Comparison of ENCODE assay signal across 3 cellular contexts in the genomic region with DNA sequence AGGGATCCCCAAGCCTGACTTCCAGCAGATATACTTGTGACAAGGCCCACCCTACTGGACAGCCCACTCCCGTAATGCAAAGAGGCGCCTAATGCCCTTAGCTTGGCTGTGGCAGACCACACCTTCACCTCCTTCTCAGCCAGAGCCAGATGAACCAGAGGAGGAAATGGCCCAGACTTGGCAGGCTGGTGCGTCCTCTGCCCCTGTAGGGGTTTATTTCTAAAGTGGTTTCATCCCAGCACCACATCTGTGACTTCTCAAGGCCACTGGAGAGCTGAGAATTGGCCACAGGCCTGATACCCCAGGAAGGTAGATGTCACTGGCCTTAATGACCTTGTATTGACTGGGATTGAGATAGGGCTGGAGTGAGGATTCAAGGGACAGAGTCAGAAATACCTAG.
TF ChIP-seq lines count a peak whose summit lies in the region.

No MANE protein-coding gene starts in this region.

TF ChIP-seq in SK-N-SH treated with all-trans-retinoic acid at 6 μM for 48 hours, 23 proteins besides CTCF, POLR2A, EP300 and RAD21 (continues in another document):
- TF ChIP-seq PPARA (CRISPR knock-in tag; IDR thresholded peaks at IDR 0.05; ENCODE audit: borderline replicate concordance) (no peak), ZFP30 (CRISPR knock-in tag; IDR thresholded peaks at IDR 0.05) (no peak), TCF4 (CRISPR knock-in tag; IDR thresholded peaks at IDR 0.05; ENCODE audit: borderline replicate concordance) (no peak), ZC3H10 (CRISPR knock-in tag; IDR thresholded peaks at IDR 0.05) (no peak), ISL1 (CRISPR knock-in tag; IDR thresholded peaks at IDR 0.05) (no peak), ESRRG (CRISPR knock-in tag; IDR thresholded peaks at IDR 0.05) (no peak), RARB (CRISPR knock-in tag; IDR thresholded peaks at IDR 0.05) (no peak), TOX (CRISPR knock-in tag; IDR thresholded peaks at IDR 0.05; ENCODE audit: borderline replicate concordance) (no peak), SNAI2 (CRISPR knock-in tag; IDR thresholded peaks at IDR 0.05) (no peak), BACH2 (CRISPR knock-in tag; IDR thresholded peaks at IDR 0.05; ENCODE audit: borderline replicate concordance) (no peak), ARNTL (CRISPR knock-in tag; IDR thresholded peaks at IDR 0.05; ENCODE audit: borderline replicate concordance, low read depth) (no peak), CSDC2 (CRISPR knock-in tag; IDR thresholded peaks at IDR 0.05) (no peak), ZNF70 (CRISPR knock-in tag; IDR thresholded peaks at IDR 0.05) (no peak)
- TF ChIP-seq, protein P1, sequence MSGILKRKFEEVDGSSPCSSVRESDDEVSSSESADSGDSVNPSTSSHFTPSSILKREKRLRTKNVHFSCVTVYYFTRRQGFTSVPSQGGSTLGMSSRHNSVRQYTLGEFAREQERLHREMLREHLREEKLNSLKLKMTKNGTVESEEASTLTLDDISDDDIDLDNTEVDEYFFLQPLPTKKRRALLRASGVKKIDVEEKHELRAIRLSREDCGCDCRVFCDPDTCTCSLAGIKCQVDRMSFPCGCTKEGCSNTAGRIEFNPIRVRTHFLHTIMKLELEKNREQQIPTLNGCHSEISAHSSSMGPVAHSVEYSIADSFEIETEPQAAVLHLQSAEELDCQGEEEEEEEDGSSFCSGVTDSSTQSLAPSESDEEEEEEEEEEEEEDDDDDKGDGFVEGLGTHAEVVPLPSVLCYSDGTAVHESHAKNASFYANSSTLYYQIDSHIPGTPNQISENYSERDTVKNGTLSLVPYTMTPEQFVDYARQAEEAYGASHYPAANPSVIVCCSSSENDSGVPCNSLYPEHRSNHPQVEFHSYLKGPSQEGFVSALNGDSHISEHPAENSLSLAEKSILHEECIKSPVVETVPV (CRISPR knock-in tag; IDR thresholded peaks at IDR 0.05) = no peak
- TF ChIP-seq, protein P2, sequence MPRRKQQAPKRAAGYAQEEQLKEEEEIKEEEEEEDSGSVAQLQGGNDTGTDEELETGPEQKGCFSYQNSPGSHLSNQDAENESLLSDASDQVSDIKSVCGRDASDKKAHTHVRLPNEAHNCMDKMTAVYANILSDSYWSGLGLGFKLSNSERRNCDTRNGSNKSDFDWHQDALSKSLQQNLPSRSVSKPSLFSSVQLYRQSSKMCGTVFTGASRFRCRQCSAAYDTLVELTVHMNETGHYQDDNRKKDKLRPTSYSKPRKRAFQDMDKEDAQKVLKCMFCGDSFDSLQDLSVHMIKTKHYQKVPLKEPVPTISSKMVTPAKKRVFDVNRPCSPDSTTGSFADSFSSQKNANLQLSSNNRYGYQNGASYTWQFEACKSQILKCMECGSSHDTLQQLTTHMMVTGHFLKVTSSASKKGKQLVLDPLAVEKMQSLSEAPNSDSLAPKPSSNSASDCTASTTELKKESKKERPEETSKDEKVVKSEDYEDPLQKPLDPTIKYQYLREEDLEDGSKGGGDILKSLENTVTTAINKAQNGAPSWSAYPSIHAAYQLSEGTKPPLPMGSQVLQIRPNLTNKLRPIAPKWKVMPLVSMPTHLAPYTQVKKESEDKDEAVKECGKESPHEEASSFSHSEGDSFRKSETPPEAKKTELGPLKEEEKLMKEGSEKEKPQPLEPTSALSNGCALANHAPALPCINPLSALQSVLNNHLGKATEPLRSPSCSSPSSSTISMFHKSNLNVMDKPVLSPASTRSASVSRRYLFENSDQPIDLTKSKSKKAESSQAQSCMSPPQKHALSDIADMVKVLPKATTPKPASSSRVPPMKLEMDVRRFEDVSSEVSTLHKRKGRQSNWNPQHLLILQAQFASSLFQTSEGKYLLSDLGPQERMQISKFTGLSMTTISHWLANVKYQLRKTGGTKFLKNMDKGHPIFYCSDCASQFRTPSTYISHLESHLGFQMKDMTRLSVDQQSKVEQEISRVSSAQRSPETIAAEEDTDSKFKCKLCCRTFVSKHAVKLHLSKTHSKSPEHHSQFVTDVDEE (CRISPR knock-in tag; IDR thresholded peaks at IDR 0.05) = no peak

TF ChIP-seq in SK-N-SH, 30 proteins besides CTCF, POLR2A, EP300 and RAD21:
- TF ChIP-seq FOXM1 (IDR thresholded peaks at IDR 0.05; ENCODE audit: low read depth) (no peak), FOXJ3 (CRISPR knock-in tag; IDR thresholded peaks at IDR 0.05) (no peak), RXRA (IDR thresholded peaks at IDR 0.05; ENCODE audit: borderline replicate concordance, low read depth) (no peak), ELF1 (IDR thresholded peaks at IDR 0.05) (no peak), TEAD4 (IDR thresholded peaks at IDR 0.05; ENCODE audit: borderline replicate concordance, insufficient read depth) (no peak), SMC3 (IDR thresholded peaks at IDR 0.05; ENCODE audit: low read depth, low read length) (no peak), GABPA (IDR thresholded peaks at IDR 0.05; ENCODE audit: low read depth) (no peak), RCOR1 (IDR thresholded peaks at IDR 0.05; ENCODE audit: low read length) (no peak), TAF1 (IDR thresholded peaks at IDR 0.05; ENCODE audit: borderline replicate concordance, low read depth, low read length) (no peak)
- TF ChIP-seq, protein P3, sequence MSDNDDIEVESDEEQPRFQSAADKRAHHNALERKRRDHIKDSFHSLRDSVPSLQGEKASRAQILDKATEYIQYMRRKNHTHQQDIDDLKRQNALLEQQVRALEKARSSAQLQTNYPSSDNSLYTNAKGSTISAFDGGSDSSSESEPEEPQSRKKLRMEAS (IDR thresholded peaks at IDR 0.05; ENCODE audit: low read depth) = no peak
- TF ChIP-seq, protein P4, sequence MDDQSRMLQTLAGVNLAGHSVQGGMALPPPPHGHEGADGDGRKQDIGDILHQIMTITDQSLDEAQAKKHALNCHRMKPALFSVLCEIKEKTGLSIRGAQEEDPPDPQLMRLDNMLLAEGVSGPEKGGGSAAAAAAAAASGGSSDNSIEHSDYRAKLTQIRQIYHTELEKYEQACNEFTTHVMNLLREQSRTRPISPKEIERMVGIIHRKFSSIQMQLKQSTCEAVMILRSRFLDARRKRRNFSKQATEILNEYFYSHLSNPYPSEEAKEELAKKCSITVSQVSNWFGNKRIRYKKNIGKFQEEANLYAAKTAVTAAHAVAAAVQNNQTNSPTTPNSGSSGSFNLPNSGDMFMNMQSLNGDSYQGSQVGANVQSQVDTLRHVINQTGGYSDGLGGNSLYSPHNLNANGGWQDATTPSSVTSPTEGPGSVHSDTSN (IDR thresholded peaks at IDR 0.05) = no peak
- TF ChIP-seq, protein P5, sequence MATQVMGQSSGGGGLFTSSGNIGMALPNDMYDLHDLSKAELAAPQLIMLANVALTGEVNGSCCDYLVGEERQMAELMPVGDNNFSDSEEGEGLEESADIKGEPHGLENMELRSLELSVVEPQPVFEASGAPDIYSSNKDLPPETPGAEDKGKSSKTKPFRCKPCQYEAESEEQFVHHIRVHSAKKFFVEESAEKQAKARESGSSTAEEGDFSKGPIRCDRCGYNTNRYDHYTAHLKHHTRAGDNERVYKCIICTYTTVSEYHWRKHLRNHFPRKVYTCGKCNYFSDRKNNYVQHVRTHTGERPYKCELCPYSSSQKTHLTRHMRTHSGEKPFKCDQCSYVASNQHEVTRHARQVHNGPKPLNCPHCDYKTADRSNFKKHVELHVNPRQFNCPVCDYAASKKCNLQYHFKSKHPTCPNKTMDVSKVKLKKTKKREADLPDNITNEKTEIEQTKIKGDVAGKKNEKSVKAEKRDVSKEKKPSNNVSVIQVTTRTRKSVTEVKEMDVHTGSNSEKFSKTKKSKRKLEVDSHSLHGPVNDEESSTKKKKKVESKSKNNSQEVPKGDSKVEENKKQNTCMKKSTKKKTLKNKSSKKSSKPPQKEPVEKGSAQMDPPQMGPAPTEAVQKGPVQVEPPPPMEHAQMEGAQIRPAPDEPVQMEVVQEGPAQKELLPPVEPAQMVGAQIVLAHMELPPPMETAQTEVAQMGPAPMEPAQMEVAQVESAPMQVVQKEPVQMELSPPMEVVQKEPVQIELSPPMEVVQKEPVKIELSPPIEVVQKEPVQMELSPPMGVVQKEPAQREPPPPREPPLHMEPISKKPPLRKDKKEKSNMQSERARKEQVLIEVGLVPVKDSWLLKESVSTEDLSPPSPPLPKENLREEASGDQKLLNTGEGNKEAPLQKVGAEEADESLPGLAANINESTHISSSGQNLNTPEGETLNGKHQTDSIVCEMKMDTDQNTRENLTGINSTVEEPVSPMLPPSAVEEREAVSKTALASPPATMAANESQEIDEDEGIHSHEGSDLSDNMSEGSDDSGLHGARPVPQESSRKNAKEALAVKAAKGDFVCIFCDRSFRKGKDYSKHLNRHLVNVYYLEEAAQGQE (IDR thresholded peaks at IDR 0.05; ENCODE audit: low read depth, low read length) = no peak

TF ChIP-seq in H1, 55 proteins besides CTCF, POLR2A, EP300 and RAD21:
- TF ChIP-seq MAFK (IDR thresholded peaks at IDR 0.05; ENCODE audit: low read depth, low read length) (no peak), RBBP5 (IDR thresholded peaks at IDR 0.05; ENCODE audit: borderline replicate concordance, low read depth, low read length) (no peak), ZNF274 (IDR thresholded peaks at IDR 0.05; ENCODE audit: borderline replicate concordance, extremely low read depth, low read length) (no peak), EGR1 (IDR thresholded peaks at IDR 0.05; ENCODE audit: borderline replicate concordance, low read depth, low read length) (no peak), CEBPB (IDR thresholded peaks at IDR 0.05; ENCODE audit: low read depth, low read length) (no peak), SP2 (IDR thresholded peaks at IDR 0.05; ENCODE audit: low read length) (no peak), CTBP2 (IDR thresholded peaks at IDR 0.05; ENCODE audit: borderline replicate concordance, insufficient read depth, insufficient read length, low read length) (no peak)
- TF ChIP-seq, protein P6, sequence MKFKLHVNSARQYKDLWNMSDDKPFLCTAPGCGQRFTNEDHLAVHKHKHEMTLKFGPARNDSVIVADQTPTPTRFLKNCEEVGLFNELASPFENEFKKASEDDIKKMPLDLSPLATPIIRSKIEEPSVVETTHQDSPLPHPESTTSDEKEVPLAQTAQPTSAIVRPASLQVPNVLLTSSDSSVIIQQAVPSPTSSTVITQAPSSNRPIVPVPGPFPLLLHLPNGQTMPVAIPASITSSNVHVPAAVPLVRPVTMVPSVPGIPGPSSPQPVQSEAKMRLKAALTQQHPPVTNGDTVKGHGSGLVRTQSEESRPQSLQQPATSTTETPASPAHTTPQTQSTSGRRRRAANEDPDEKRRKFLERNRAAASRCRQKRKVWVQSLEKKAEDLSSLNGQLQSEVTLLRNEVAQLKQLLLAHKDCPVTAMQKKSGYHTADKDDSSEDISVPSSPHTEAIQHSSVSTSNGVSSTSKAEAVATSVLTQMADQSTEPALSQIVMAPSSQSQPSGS (IDR thresholded peaks at IDR 0.05; ENCODE audit: low read length) = no peak
